ENCODE assay signal across 1 cellular context in genomic region chr20:58888521-58889333, GRCh38.
TF ChIP-seq lines count a peak whose summit lies in the region.

No MANE protein-coding gene starts in this region.

TF ChIP-seq in GM12878, 131 proteins besides CTCF, POLR2A, EP300 and RAD21 (continued from another document and continues in another):
- TF ChIP-seq SMARCA5 (IDR thresholded peaks at IDR 0.05) (peak; percentile 59; the same call in 1 of the 2 replicates), TARDBP (IDR thresholded peaks at IDR 0.05; ENCODE audit: borderline replicate concordance) (no peak), TAF1 (IDR thresholded peaks at IDR 0.05; ENCODE audit: borderline replicate concordance, low read depth, low read length) (peak; percentile 99), LARP7 (IDR thresholded peaks at IDR 0.05) (peak; percentile 83), TCF7 (IDR thresholded peaks at IDR 0.05; ENCODE audit: borderline replicate concordance) (no peak), MYC (IDR thresholded peaks at IDR 0.05; ENCODE audit: insufficient read depth, insufficient read length, insufficient replicate concordance, low read length, severe bottlenecking) (no peak), SKIL (IDR thresholded peaks at IDR 0.05; ENCODE audit: low read depth, poor library complexity, severe bottlenecking) (no peak), IKZF2 (IDR thresholded peaks at IDR 0.05) (no peak), DPF2 (IDR thresholded peaks at IDR 0.05) (no peak), REST (IDR thresholded peaks at IDR 0.05; ENCODE audit: low read depth, low read length) (peak; percentile 50; the same call in 1 of the 2 replicates), GATAD2B (conservative IDR thresholded peaks at IDR 0.05; ENCODE audit: low read depth) (0 out of 2 replicates have a peak, but pooled peaks have one; percentile 23), SMAD5 (IDR thresholded peaks at IDR 0.05; ENCODE audit: low read depth) (peak; percentile 89), SUZ12 (IDR thresholded peaks at IDR 0.05; ENCODE audit: unreplicated experiment) (no peak), ZNF687 (IDR thresholded peaks at IDR 0.05) (peak; percentile 69), E2F4 (IDR thresholded peaks at IDR 0.05; ENCODE audit: low read depth, low read length) (no peak), TCF3 (IDR thresholded peaks at IDR 0.05; ENCODE audit: borderline replicate concordance, insufficient read depth, low read depth, low read length) (peak; percentile 92), BRCA1 (IDR thresholded peaks at IDR 0.05; ENCODE audit: low read depth, low read length) (no peak), ZSCAN29 (IDR thresholded peaks at IDR 0.05) (peak; percentile 95), RAD51 (IDR thresholded peaks at IDR 0.05) (no peak), SIX5 (IDR thresholded peaks at IDR 0.05; ENCODE audit: low read depth, low read length, severe bottlenecking) (no peak), ZNF217 (IDR thresholded peaks at IDR 0.05) (no peak), CBFB (IDR thresholded peaks at IDR 0.05; ENCODE audit: low read depth) (0 out of 2 replicates have a peak, but pooled peaks have one; percentile 44), ZNF592 (IDR thresholded peaks at IDR 0.05) (no peak), HSF1 (IDR thresholded peaks at IDR 0.05; ENCODE audit: low read depth, low read length) (no peak), RB1 (IDR thresholded peaks at IDR 0.05; ENCODE audit: borderline replicate concordance) (no peak; the same call in 1 of the 2 replicates), ELK1 (IDR thresholded peaks at IDR 0.05; ENCODE audit: low read depth, low read length) (no peak), IRF3 (IDR thresholded peaks at IDR 0.05) (0 out of 2 replicates have a peak, but pooled peaks have one; percentile 10), ZBTB4 (CRISPR knock-in tag; IDR thresholded peaks at IDR 0.05) (no peak), TBL1XR1 (IDR thresholded peaks at IDR 0.05; ENCODE audit: low read depth, low read length) (no peak), KDM1A (IDR thresholded peaks at IDR 0.05; ENCODE audit: borderline replicate concordance) (no peak), ATF2 (IDR thresholded peaks at IDR 0.05; ENCODE audit: low read length) (no peak)
